ENCODE assay signal across 1 cellular context in the genomic region with DNA sequence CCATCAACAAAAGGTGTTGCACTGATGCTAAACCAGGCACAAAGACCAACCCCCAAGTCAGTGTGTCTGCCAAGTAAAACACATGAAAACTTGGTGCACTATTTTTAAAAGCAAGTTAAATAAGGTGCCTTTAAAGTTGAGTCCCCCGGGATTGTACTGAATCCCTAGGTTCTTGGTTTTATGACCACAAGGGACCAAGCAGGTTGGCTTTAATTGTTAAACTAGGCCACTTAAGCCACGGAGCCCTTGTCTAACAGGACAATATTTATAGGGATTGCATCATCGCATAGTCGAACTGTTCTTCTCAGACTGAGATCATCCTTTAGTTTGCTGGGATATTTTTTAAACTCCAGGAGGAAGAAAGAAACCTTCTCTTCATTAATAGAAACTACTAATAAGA.
A peak's percentile ranks its signal among the peaks of the same experiment; 100 is the strongest.
TF ChIP-seq lines count a peak whose summit lies in the region.

No MANE protein-coding gene starts in this region.

TF ChIP-seq in HEK293, 187 proteins besides CTCF, POLR2A, EP300 and RAD21 (continued from another document):
- TF ChIP-seq ZNF48 (tag by site-specific recombination; IDR thresholded peaks at IDR 0.05) (no peak), ZNF785 (tag by site-specific recombination; IDR thresholded peaks at IDR 0.05) (no peak), ZNF549 (tag by site-specific recombination; IDR thresholded peaks at IDR 0.05) (no peak), MZF1 (tag by site-specific recombination; IDR thresholded peaks at IDR 0.05; ENCODE audit: borderline replicate concordance) (peak; percentile 73), KLF10 (tag by site-specific recombination; IDR thresholded peaks at IDR 0.05) (0 out of 2 replicates have a peak, but pooled peaks have one; percentile 23), ZNF366 (tag by site-specific recombination; conservative IDR thresholded peaks at IDR 0.05) (peak; percentile 45; the same call in 1 of the 2 replicates), ZNF561 (tag by site-specific recombination; IDR thresholded peaks at IDR 0.05; ENCODE audit: borderline replicate concordance) (0 out of 2 replicates have a peak, but pooled peaks have one; percentile 17), ZBTB48 (tag by site-specific recombination; IDR thresholded peaks at IDR 0.05) (peak; percentile 83; the same call in 1 of the 2 replicates), ZNF626 (tag by site-specific recombination; IDR thresholded peaks at IDR 0.05) (0 out of 2 replicates have a peak, but pooled peaks have one; percentile 27), ZIC2 (tag by site-specific recombination; IDR thresholded peaks at IDR 0.05) (no peak), IKZF3 (tag by site-specific recombination; IDR thresholded peaks at IDR 0.05) (0 out of 2 replicates have a peak, but pooled peaks have one; percentile 16), ZNF837 (tag by site-specific recombination; IDR thresholded peaks at IDR 0.05) (no peak), ZNF747 (tag by site-specific recombination; IDR thresholded peaks at IDR 0.05) (no peak)
- TF ChIP-seq, protein P1, sequence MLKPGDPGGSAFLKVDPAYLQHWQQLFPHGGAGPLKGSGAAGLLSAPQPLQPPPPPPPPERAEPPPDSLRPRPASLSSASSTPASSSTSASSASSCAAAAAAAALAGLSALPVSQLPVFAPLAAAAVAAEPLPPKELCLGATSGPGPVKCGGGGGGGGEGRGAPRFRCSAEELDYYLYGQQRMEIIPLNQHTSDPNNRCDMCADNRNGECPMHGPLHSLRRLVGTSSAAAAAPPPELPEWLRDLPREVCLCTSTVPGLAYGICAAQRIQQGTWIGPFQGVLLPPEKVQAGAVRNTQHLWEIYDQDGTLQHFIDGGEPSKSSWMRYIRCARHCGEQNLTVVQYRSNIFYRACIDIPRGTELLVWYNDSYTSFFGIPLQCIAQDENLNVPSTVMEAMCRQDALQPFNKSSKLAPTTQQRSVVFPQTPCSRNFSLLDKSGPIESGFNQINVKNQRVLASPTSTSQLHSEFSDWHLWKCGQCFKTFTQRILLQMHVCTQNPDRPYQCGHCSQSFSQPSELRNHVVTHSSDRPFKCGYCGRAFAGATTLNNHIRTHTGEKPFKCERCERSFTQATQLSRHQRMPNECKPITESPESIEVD (tag by site-specific recombination; IDR thresholded peaks at IDR 0.05): peak; percentile 74; the same call in 1 of the 2 replicates
- TF ChIP-seq, protein P2, sequence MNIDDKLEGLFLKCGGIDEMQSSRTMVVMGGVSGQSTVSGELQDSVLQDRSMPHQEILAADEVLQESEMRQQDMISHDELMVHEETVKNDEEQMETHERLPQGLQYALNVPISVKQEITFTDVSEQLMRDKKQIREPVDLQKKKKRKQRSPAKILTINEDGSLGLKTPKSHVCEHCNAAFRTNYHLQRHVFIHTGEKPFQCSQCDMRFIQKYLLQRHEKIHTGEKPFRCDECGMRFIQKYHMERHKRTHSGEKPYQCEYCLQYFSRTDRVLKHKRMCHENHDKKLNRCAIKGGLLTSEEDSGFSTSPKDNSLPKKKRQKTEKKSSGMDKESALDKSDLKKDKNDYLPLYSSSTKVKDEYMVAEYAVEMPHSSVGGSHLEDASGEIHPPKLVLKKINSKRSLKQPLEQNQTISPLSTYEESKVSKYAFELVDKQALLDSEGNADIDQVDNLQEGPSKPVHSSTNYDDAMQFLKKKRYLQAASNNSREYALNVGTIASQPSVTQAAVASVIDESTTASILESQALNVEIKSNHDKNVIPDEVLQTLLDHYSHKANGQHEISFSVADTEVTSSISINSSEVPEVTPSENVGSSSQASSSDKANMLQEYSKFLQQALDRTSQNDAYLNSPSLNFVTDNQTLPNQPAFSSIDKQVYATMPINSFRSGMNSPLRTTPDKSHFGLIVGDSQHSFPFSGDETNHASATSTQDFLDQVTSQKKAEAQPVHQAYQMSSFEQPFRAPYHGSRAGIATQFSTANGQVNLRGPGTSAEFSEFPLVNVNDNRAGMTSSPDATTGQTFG (tag by site-specific recombination; IDR thresholded peaks at IDR 0.05; ENCODE audit: borderline replicate concordance): no peak
- TF ChIP-seq, protein P3, sequence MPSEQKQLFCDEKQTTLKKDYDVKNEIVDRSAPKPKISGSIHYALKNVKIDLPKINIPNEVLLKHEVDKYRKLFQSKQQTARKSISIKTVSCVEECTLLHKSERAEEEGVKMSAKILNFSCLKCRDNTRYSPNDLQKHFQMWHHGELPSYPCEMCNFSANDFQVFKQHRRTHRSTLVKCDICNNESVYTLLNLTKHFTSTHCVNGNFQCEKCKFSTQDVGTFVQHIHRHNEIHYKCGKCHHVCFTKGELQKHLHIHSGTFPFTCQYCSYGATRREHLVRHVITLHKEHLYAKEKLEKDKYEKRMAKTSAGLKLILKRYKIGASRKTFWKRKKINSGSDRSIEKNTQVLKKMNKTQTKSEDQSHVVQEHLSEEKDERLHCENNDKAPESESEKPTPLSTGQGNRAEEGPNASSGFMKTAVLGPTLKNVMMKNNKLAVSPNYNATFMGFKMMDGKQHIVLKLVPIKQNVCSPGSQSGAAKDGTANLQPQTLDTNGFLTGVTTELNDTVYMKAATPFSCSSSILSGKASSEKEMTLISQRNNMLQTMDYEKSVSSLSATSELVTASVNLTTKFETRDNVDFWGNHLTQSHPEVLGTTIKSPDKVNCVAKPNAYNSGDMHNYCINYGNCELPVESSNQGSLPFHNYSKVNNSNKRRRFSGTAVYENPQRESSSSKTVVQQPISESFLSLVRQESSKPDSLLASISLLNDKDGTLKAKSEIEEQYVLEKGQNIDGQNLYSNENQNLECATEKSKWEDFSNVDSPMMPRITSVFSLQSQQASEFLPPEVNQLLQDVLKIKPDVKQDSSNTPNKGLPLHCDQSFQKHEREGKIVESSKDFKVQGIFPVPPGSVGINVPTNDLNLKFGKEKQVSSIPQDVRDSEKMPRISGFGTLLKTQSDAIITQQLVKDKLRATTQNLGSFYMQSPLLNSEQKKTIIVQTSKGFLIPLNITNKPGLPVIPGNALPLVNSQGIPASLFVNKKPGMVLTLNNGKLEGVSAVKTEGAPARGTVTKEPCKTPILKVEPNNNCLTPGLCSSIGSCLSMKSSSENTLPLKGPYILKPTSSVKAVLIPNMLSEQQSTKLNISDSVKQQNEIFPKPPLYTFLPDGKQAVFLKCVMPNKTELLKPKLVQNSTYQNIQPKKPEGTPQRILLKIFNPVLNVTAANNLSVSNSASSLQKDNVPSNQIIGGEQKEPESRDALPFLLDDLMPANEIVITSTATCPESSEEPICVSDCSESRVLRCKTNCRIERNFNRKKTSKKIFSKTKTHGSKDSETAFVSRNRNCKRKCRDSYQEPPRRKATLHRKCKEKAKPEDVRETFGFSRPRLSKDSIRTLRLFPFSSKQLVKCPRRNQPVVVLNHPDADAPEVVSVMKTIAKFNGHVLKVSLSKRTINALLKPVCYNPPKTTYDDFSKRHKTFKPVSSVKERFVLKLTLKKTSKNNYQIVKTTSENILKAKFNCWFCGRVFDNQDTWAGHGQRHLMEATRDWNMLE (tag by site-specific recombination; conservative IDR thresholded peaks at IDR 0.05; ENCODE audit: low read depth): peak; percentile 16
- TF ChIP-seq, protein P4, sequence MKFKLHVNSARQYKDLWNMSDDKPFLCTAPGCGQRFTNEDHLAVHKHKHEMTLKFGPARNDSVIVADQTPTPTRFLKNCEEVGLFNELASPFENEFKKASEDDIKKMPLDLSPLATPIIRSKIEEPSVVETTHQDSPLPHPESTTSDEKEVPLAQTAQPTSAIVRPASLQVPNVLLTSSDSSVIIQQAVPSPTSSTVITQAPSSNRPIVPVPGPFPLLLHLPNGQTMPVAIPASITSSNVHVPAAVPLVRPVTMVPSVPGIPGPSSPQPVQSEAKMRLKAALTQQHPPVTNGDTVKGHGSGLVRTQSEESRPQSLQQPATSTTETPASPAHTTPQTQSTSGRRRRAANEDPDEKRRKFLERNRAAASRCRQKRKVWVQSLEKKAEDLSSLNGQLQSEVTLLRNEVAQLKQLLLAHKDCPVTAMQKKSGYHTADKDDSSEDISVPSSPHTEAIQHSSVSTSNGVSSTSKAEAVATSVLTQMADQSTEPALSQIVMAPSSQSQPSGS (tag by site-specific recombination; IDR thresholded peaks at IDR 0.05; ENCODE audit: low read depth): peak; percentile 61; the same call in 1 of the 2 replicates
